ENCODE assay signal across 8 cellular contexts in the genomic region with DNA sequence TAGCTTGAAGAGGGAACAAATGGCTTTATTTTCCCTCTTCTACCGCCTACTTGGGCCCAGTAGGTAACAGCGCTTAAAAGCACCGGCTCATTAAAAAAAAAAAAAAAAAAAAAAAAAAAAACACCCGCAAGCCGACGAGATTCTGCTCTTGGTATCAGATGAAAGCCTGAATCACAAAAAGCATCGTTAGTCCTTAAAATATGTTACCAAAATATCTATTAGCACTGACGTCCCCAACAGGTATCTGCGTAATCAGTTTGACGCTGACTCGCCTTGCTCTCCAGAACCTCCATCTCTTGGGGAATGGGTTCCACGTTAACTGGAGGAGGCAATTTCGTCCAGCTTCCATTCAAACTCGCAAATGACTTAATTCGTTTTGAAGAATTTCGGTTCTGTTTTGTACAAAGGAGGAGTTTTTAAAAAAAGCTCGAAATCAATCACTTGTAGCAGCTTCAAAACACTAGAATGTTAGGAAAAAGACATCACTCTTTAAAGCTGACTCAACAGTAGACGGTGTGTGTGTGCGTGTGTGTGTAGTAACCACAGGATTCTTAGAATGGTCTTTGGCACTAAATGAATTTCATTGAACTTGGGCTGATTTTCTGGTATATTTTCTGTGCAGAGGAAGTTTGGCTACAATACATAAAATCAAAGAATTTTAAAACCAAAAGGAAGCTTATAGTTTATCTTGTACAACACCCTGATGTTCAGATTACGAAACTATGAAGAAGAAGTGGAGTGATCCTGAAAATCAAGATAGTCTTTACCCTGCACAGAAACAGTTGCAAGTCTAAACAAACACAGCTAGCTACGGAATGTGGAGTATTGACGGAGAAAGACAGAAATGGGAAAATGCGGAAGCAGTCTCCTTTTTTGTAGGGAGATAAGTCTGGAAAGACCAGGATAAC. TPM values are rescaled to one million over a fixed set of nuclear protein-coding genes. Genes with fewer than 3 reads are reported as not detected.
DNase-seq lines count a peak whose midpoint lies in the region; ATAC-seq and TF ChIP-seq lines count a peak whose summit lies in the region.

No MANE protein-coding gene starts in this region.

- ATAC-seq in T-helper 17 cell, result peak; percentile 56
- ATAC-seq in GM19328 (IDR thresholded peaks at IDR 0.05; ENCODE audit: unreplicated experiment), result no peak

- POLR2A ChIA-PET in MCF 10A (lab: Yijun Ruan, JAX), result interaction anchor here (0.5 to 2.1 kb wide), 11 partner anchors 9 to 308 kb away, joined by 3 to 7 read pairs (median 4); partner anchors contain the start of gene GTF3C3

- H3K27me3 Mint-ChIP-seq in T-helper 17 cell (no peaks in the 10 kb centered on the region), MCF 10A (ENCODE audit: insufficient read depth, unreplicated experiment) (no peaks in the 10 kb centered on the region)

- H3K36me3 Mint-ChIP-seq in T-helper 17 cell (ENCODE audit: low read depth) (peaks cover 10% of the 10 kb centered on the region), MCF 10A (ENCODE audit: insufficient read depth, unreplicated experiment) (peaks cover 9% of the 10 kb centered on the region)

- peak overlapping the region; percentile 82 for H3K27ac ChIP-seq in layer of hippocampus (ENCODE audit: low read depth, low read length)

- intact Hi-C loops in MCF 10A (cut with micrococcal nuclease), result loop anchor here (2.0 to 10.0 kb wide), 5 partner anchors 60 to 170 kb away; partner anchors contain the start of gene GTF3C3

- TSS peak; percentile 33 for BruUV-seq in MCF 10A (replicated peaks; lab: Mats Ljungman, UMichigan)

- no peak for TF ChIP-seq CTCF in MCF 10A (IDR thresholded peaks at IDR 0.05; ENCODE audit: unreplicated experiment)

- CTCF ChIA-PET in MCF 10A (lab: Yijun Ruan, JAX), result interaction anchor here (0.8 kb wide), 1 partner anchor 83 kb away, joined by 4 read pairs; no protein-coding TSS in a partner anchor

- H3K4me1 Mint-ChIP-seq in T-helper 17 cell (peaks cover 32% of the 10 kb centered on the region), MCF 10A (ENCODE audit: insufficient read depth, unreplicated experiment) (peaks cover 17% of the 10 kb centered on the region)

- DNase-seq in NCI-H1436 (lab: John Stamatoyannopoulos, UW) (peak; percentile 41), NCI-H1436 treated with DMSO at 0.1 percent for 48 hours (lab: John Stamatoyannopoulos, UW) (no peak), HuH-7 (ENCODE audit: low spot score) (peak; percentile 11), T-helper 17 cell (peak in 2 of 3 donors; percentile 10 to 18), MCF 10A (ENCODE audit: unreplicated experiment) (peak; percentile 38)
- peak; percentile 50 for DNase-seq in stimulated activated CD4-positive, alpha-beta T cell treated with anti-CD3 and anti-CD28 coated beads, Interleukin-2, amount 100 ng/mL, for 4 hours (ENCODE audit: low read depth)

- peak overlapping the region; percentile 100 for H3K4me3 Mint-ChIP-seq in T-helper 17 cell
- peak overlapping the region; percentile 96 for H3K4me3 Mint-ChIP-seq in MCF 10A (ENCODE audit: unreplicated experiment)

- no peaks in the 10 kb centered on the region for H3K9me3 ChIP-seq in T-helper 17 cell (ENCODE audit: control insufficient read depth, low read length, poor library complexity, severe bottlenecking)

- H3K9me3 Mint-ChIP-seq in MCF 10A (ENCODE audit: unreplicated experiment), result no peaks in the 10 kb centered on the region

- peak overlapping the region; percentile 97 for H3K27ac Mint-ChIP-seq in T-helper 17 cell
- H3K27ac Mint-ChIP-seq in MCF 10A (ENCODE audit: low read depth, unreplicated experiment), result peak overlapping the region; percentile 61

- no peaks in the 10 kb centered on the region for H3K27me3 ChIP-seq in layer of hippocampus (ENCODE audit: control insufficient read depth, insufficient read depth, low read length)

RNA-seq across cellular contexts. Expression of gene PGAP1, which starts 1.1 kb away (rescaled TPM):
- 10 to 100 TPM; 14.9 to 17.7 TPM for total RNA-seq in T-helper 17 cell
- 7.4 and 8.6 TPM in 2 replicates for total RNA-seq in MCF 10A (2022)
